ENCODE assay signal across 16 cellular contexts in genomic region chr11:122731500-122731913, GRCh38.
A peak's percentile ranks its signal among the peaks of the same experiment; 100 is the strongest.
DNase-seq lines count a peak whose midpoint lies in the region; ATAC-seq and TF ChIP-seq lines count a peak whose summit lies in the region.
"Had no signal": no experiment of that assay in that cellular context is flagged by ENCODE, and none has a peak within 500 bp of the region (broad histone marks: within the 10 kb centered on the region; RNA-seq: fewer than 3 reads in every experiment).

No MANE protein-coding gene starts in this region.

- peak overlapping the region; percentile 4 for H3K4me2 ChIP-seq in trophoblast cell (ENCODE audit: low read length)

- H2BK5ac ChIP-seq in trophoblast cell (ENCODE audit: low read depth, low read length, poor library complexity) = peak overlapping the region; percentile 98

- peak overlapping the region; percentile 72 for H2AK5ac ChIP-seq in trophoblast cell (ENCODE audit: low read length)

- H3K9me3 ChIP-seq in SJSA1 (replicated peaks) = no peaks in the 10 kb centered on the region
- no peaks in the 10 kb centered on the region for H3K9me3 ChIP-seq in trophoblast cell (ENCODE audit: insufficient read depth, low read depth, low read length)
- H3K9me3 ChIP-seq in upper lobe of right lung = no peaks in the 10 kb centered on the region
- H3K9me3 ChIP-seq: ovary, thyroid gland had no signal

- H4K12ac ChIP-seq in trophoblast cell (ENCODE audit: low read depth, low read length) = no peak overlapping the region

- H3K4me1 ChIP-seq in SJSA1 (replicated peaks) (peaks cover 37% of the 10 kb centered on the region), trophoblast cell (ENCODE audit: control insufficient read depth in 1 of 2, insufficient read depth in 2 of 2, low read length in 2 of 2) (peaks cover 19 to 28% of the 10 kb centered on the region in 2 experiments), upper lobe of right lung (peaks cover 28% of the 10 kb centered on the region)

- peaks cover 22% of the 10 kb centered on the region for H3K79me1 ChIP-seq in trophoblast cell (ENCODE audit: low read length)

- ATAC-seq in upper lobe of right lung = no peak
- ATAC-seq: activated CD8-positive, alpha-beta T cell treated with anti-CD3 and anti-CD28 coated beads for 36 hours had no signal

- peak overlapping the region; percentile 84 for H3K4ac ChIP-seq in trophoblast cell (ENCODE audit: low read depth, low read length)

- peak overlapping the region; percentile 41 for H3K27ac ChIP-seq in SJSA1
- peak overlapping the region; percentile 98 for H3K27ac ChIP-seq in trophoblast cell (ENCODE audit: low read depth, low read length)
- no peak overlapping the region for H3K27ac ChIP-seq in upper lobe of right lung
- H3K27ac ChIP-seq: HL-60, ovary, thyroid gland had no signal

- H4K8ac ChIP-seq in trophoblast cell (ENCODE audit: low read depth, low read length) = peak overlapping the region; percentile 84

- H3K18ac ChIP-seq in trophoblast cell (ENCODE audit: low read length) = peak overlapping the region; percentile 94

- peaks cover 2% of the 10 kb centered on the region for H3K79me2 ChIP-seq in trophoblast cell (ENCODE audit: control insufficient read depth, insufficient read depth, low read length, poor library complexity)

- H3K36me3 ChIP-seq in SJSA1 = no peaks in the 10 kb centered on the region
- H3K36me3 ChIP-seq in trophoblast cell (ENCODE audit: control insufficient read depth in 1 of 2, insufficient read depth in 2 of 2, low read length in 2 of 2) = peaks cover 4 to 5% of the 10 kb centered on the region in 2 experiments
- H3K36me3 ChIP-seq in upper lobe of right lung = no peaks in the 10 kb centered on the region
- H3K36me3 ChIP-seq: ovary, thyroid gland had no signal

- TF ChIP-seq CTCF in fibroblast of pulmonary artery (IDR thresholded peaks at IDR 0.05; ENCODE audit: low read length, missing control alignments) (no peak), upper lobe of right lung (IDR thresholded peaks at IDR 0.05) (no peak)

- H3K4me3 ChIP-seq in SJSA1 = no peak overlapping the region
- no peak overlapping the region for H3K4me3 ChIP-seq in fibroblast of pulmonary artery (replicated peaks; ENCODE audit: low read depth, low read length)
- no peak overlapping the region for H3K4me3 ChIP-seq in trophoblast cell (ENCODE audit: low read depth, low read length)
- H3K4me3 ChIP-seq in upper lobe of right lung = no peak overlapping the region
- H3K4me3 ChIP-seq: ovary, thyroid gland had no signal

- H3K14ac ChIP-seq in trophoblast cell (ENCODE audit: low read length) = peak overlapping the region; percentile 89

- intact Hi-C loops in upper lobe of right lung (cut with DNase I) = no loop called here
- intact Hi-C loops in head of caudate nucleus (cut with DNase I) = loop anchor here (10.0 kb wide), 1 partner anchor 57 kb away; no protein-coding TSS in a partner anchor

- DNase-seq in EH (ENCODE audit: low read depth) (peak; percentile 97), SJSA1 (ENCODE audit: low read depth in 1 of 2, low spot score in 2 of 2) (peak; percentile 46 to 66), fibroblast of pulmonary artery (ENCODE audit: low read depth) (peak; percentile 83), trophoblast cell (peak; percentile 88 to 97), upper lobe of right lung (no peak), head of caudate nucleus (no peak), cerebellum (ENCODE audit: low spot score) (no peak), NCI-H187 (lab: John Stamatoyannopoulos, UW) (no peak)
- DNase-seq: activated CD8-positive, alpha-beta T cell treated with anti-CD3 and anti-CD28 coated beads for 36 hours; activated effector memory CD4-positive, alpha-beta T cell treated with anti-CD3 and anti-CD28 coated beads, Interleukin-2, amount 50 U/mL, for 16 hours; GOT3; MV-4-11; ovary; stimulated activated CD4-positive, alpha-beta T cell treated with anti-CD3 and anti-CD28 coated beads, Interleukin-15, amount 100 ng/mL, for 24 hours; thyroid gland had no signal

- H2BK12ac ChIP-seq in trophoblast cell (ENCODE audit: low read length) = peak overlapping the region; percentile 92

- H2BK120ac ChIP-seq in trophoblast cell (ENCODE audit: insufficient read depth, low read length, poor library complexity) = peak overlapping the region; percentile 81

- no peak overlapping the region for H3K9ac ChIP-seq in trophoblast cell (ENCODE audit: low read length)

- H2AFZ ChIP-seq in trophoblast cell (ENCODE audit: insufficient read depth, low read length, poor library complexity) = no peak overlapping the region

- H3K23ac ChIP-seq in trophoblast cell (ENCODE audit: low read length) = no peak overlapping the region

- no peaks in the 10 kb centered on the region for H3K27me3 ChIP-seq in SJSA1 (replicated peaks)
- H3K27me3 ChIP-seq in trophoblast cell (ENCODE audit: insufficient read depth, low read length) = no peaks in the 10 kb centered on the region
- H3K27me3 ChIP-seq in upper lobe of right lung = no peaks in the 10 kb centered on the region
- H3K27me3 ChIP-seq: ovary, thyroid gland had no signal

- WGBS in trophoblast cell (ENCODE audit: extremely low coverage, insufficient coverage, insufficient read length) = no CpG with 5 or more reads among the region's 2 CpGs

- peak overlapping the region; percentile 80 for H4K91ac ChIP-seq in trophoblast cell (ENCODE audit: low read depth, low read length)

Comparison
In these comparisons a context has a peak if more than half of its experiments do, and no peak if none do; other contexts are left out.
1. DNase-seq: peak in EH (single experiment), SJSA1 (2 of 2), fibroblast of pulmonary artery (single experiment) and trophoblast cell (2 of 2); none in upper lobe of right lung (single experiment), head of caudate nucleus (0 of 42), cerebellum (single experiment) and NCI-H187 (0 of 2).